14 cellular contexts compared by ENCODE assay signal in genomic region chr3:31250116-31250813, GRCh38.
DNase-seq lines count a peak whose midpoint lies in the region; ATAC-seq, FAIRE-seq and TF ChIP-seq lines count a peak whose summit lies in the region.
"Had no signal": no experiment of that assay in that cellular context is flagged by ENCODE, and none has a peak within 500 bp of the region (broad histone marks: within the 10 kb centered on the region; RNA-seq: fewer than 3 reads in every experiment).

No MANE protein-coding gene starts in this region.

- H3K18ac ChIP-seq in H1 (ENCODE audit: extremely low read depth, low read length): no peak overlapping the region

- H3K27me3 ChIP-seq in H1 (replicated peaks in 1 of 4; ENCODE audit: control insufficient read depth in 3 of 4, extremely low read depth in 1 of 4, insufficient read depth in 3 of 4, low read length in 3 of 4): no peaks in the 10 kb centered on the region
- H3K27me3 ChIP-seq: cardiac muscle cell had no signal

- H2BK120ac ChIP-seq in H1 (replicated peaks; ENCODE audit: low read depth, low read length): no peak overlapping the region

- no peaks in the 10 kb centered on the region for H3K79me1 ChIP-seq in H1 (ENCODE audit: low read depth, low read length)

- CTCF ChIA-PET in RWPE1 (lab: Yijun Ruan, JAX): no interaction called here
- CTCF ChIA-PET in H1 (lab: Charles Lee; ENCODE audit: partially characterized antibody): interaction anchor here (1.0 kb wide), 1 partner anchor 9 kb away, joined by 3 read pairs; no protein-coding TSS in a partner anchor

- H2BK20ac ChIP-seq in H1 (ENCODE audit: low read length): no peak overlapping the region

- POLR2A ChIA-PET in RWPE1 (lab: Yijun Ruan, JAX; ENCODE audit: low non-redundant PET) (no interaction called here), H1 (lab: Charles Lee; ENCODE audit: partially characterized antibody) (no interaction called here)

- H3K23ac ChIP-seq in H1 (ENCODE audit: insufficient read length): no peak overlapping the region

- no peak overlapping the region for H2BK5ac ChIP-seq in H1 (ENCODE audit: low read depth, low read length)

- H2AK5ac ChIP-seq in H1 (ENCODE audit: low read depth, low read length): no peak overlapping the region

- no peak overlapping the region for H4K8ac ChIP-seq in H1 (ENCODE audit: extremely low read depth, insufficient read depth, low read length)

- H2BK12ac ChIP-seq in H1 (ENCODE audit: low read depth, low read length): no peak overlapping the region

- no peaks in the 10 kb centered on the region for H3K79me2 ChIP-seq in H1 (ENCODE audit: control insufficient read depth in 1 of 2, insufficient read depth in 2 of 2, low read length in 2 of 2)

- peak; percentile 44 for DNase-seq in AG10803 (ENCODE audit: low read depth)
- DNase-seq in GM04504 (ENCODE audit: low read depth): peak; percentile 3
- peak; percentile 5 for DNase-seq in RWPE1 (ENCODE audit: low spot score)
- DNase-seq in H1 (ENCODE audit: low read depth in 1 of 2, low spot score in 2 of 2): no peak
- DNase-seq in NOMO-1 (lab: John Stamatoyannopoulos, UW; ENCODE audit: unreplicated experiment in 2 of 2): no peak
- DNase-seq in left lobe of liver (ENCODE audit: low spot score): no peak
- DNase-seq in activated CD4-positive, alpha-beta T cell treated with anti-CD3 and anti-CD28 coated beads, Interleukin-2, amount 50 U/mL, for 4 hours: no peak
- DNase-seq: GF-D8, NCI-H1417 treated with DMSO at 0.1 percent for 48 hours, NCI-H524 treated with DMSO at 0.1 percent for 48 hours had no signal

- no peaks in the 10 kb centered on the region for H3K36me3 ChIP-seq in H1 (ENCODE audit: control insufficient read depth in 2 of 4, insufficient read depth in 4 of 4, low read length in 3 of 4)
- H3K36me3 ChIP-seq: cardiac muscle cell had no signal

- H3K23me2 ChIP-seq in H1 (ENCODE audit: low read depth, low read length): no peaks in the 10 kb centered on the region

- H4K20me1 ChIP-seq in H1 (replicated peaks in 1 of 2; ENCODE audit: control insufficient read depth in 1 of 2, insufficient read depth in 2 of 2, low read length in 2 of 2): no peaks in the 10 kb centered on the region

- H3K56ac ChIP-seq in H1 (replicated peaks; ENCODE audit: insufficient read length, low read depth, low read length): no peak overlapping the region

- H3K4me1 ChIP-seq in H1 (replicated peaks in 1 of 4; ENCODE audit: control insufficient read depth in 3 of 4, insufficient read depth in 4 of 4, low read length in 3 of 4): peaks cover 0 to 5% (median 0%) of the 10 kb centered on the region in 4 experiments; a peak in 1 of 7 replicates

- H3K4me3 ChIP-seq in AG10803 (ENCODE audit: low read length): no peak overlapping the region
- no peak overlapping the region for H3K4me3 ChIP-seq in H1 (ENCODE audit: extremely low read depth in 1 of 4, insufficient read depth in 2 of 4, low read depth in 3 of 4, low read length in 4 of 4)
- H3K4me3 ChIP-seq: cardiac muscle cell had no signal

- no peak overlapping the region for H3K4me2 ChIP-seq in H1 (ENCODE audit: insufficient read depth in 1 of 2, low read depth in 2 of 2, low read length in 2 of 2)

- WGBS in H1 (ENCODE audit: extremely low coverage in 1 of 2, insufficient coverage in 1 of 2, insufficient read length in 1 of 2, insufficient replicate concordance in 2 of 2, low coverage in 1 of 2, low lambda C conversion rate in 2 of 2, missing lambda C conversion rate in 1 of 2), 2 experiments: 88% methylated on average over 1 of the region's 1 CpG; no CpG with 5 or more reads in 1 of the 2 experiments

- no peak overlapping the region for H4K91ac ChIP-seq in H1 (replicated peaks; ENCODE audit: insufficient read length, low read length)

- H3K14ac ChIP-seq in H1 (ENCODE audit: insufficient read length): no peak overlapping the region

- peak overlapping the region; percentile 91 for H2AFZ ChIP-seq in H1 (ENCODE audit: low read length)

- H4K5ac ChIP-seq in H1 (ENCODE audit: insufficient read length, low read depth, low read length): no peak overlapping the region

- ATAC-seq in left lobe of liver (no peak), HG02885 (IDR thresholded peaks at IDR 0.05; ENCODE audit: poor library complexity, unreplicated experiment) (no peak)
- ATAC-seq: Right ventricle myocardium inferior had no signal

- H3K9ac ChIP-seq in H1 (replicated peaks in 1 of 4; ENCODE audit: extremely low read depth in 1 of 4, low read depth in 3 of 4, low read length in 3 of 4): no peak overlapping the region

- TF ChIP-seq RAD21 in H1 (IDR thresholded peaks at IDR 0.05 in 1 of 2, conservative IDR thresholded peaks at IDR 0.05 in 1 of 2; ENCODE audit: low read depth in 2 of 2, low read length in 2 of 2): no peak

- no peak overlapping the region for H3K27ac ChIP-seq in RWPE1
- H3K27ac ChIP-seq in H1 (ENCODE audit: low read depth, low read length): no peak overlapping the region
- H3K27ac ChIP-seq: cardiac muscle cell had no signal

- no peak overlapping the region for H3K4ac ChIP-seq in H1 (replicated peaks; ENCODE audit: insufficient read length, low read depth, low read length)

- no peak for FAIRE-seq in H1 (lab: Jason Lieb, UNC)
- FAIRE-seq: TTC549 had no signal

- TF ChIP-seq POLR2A in H1 (IDR thresholded peaks at IDR 0.05; ENCODE audit: control extremely low read depth in 1 of 2, low read depth in 2 of 2, low read length in 2 of 2): no peak

- no peak for TF ChIP-seq EP300 in H1 (IDR thresholded peaks at IDR 0.05; ENCODE audit: borderline replicate concordance in 1 of 2, low read depth in 2 of 2, low read length in 2 of 2)

- H3K9me3 ChIP-seq in H1 (ENCODE audit: insufficient read depth in 2 of 2, low read depth in 1 of 2, low read length in 1 of 2): no peaks in the 10 kb centered on the region; a peak in 1 of 4 replicates

- no peak for TF ChIP-seq CTCF in AG10803 (conservative IDR thresholded peaks at IDR 0.05; ENCODE audit: low read length)
- TF ChIP-seq CTCF in RWPE1 (conservative IDR thresholded peaks at IDR 0.05; ENCODE audit: low read depth): no peak
- TF ChIP-seq CTCF in H1 (IDR thresholded peaks at IDR 0.05; ENCODE audit: control extremely low read depth in 1 of 3, insufficient read depth in 1 of 3, low read depth in 1 of 3, low read length in 3 of 3): no peak

- H2BK15ac ChIP-seq in H1 (ENCODE audit: low read length): no peak overlapping the region

TF ChIP-seq in H1, 55 proteins besides CTCF, POLR2A, EP300 and RAD21:
- TF ChIP-seq KDM1A (IDR thresholded peaks at IDR 0.05; ENCODE audit: borderline replicate concordance, low read length): no peak
- TF ChIP-seq BACH1 (IDR thresholded peaks at IDR 0.05; ENCODE audit: low read length): no peak
- no peak for TF ChIP-seq SP1 (IDR thresholded peaks at IDR 0.05; ENCODE audit: low read depth, low read length)
- TF ChIP-seq RXRA (IDR thresholded peaks at IDR 0.05; ENCODE audit: insufficient read depth, low read depth, low read length): no peak
- TF ChIP-seq ZNF274 (IDR thresholded peaks at IDR 0.05; ENCODE audit: borderline replicate concordance, extremely low read depth, low read length): no peak
- no peak for TF ChIP-seq SP2 (IDR thresholded peaks at IDR 0.05; ENCODE audit: low read length)
- no peak for TF ChIP-seq ASH2L (IDR thresholded peaks at IDR 0.05; ENCODE audit: low read length)
- no peak for TF ChIP-seq TCF12 (IDR thresholded peaks at IDR 0.05; ENCODE audit: low read depth, low read length)
- TF ChIP-seq NRF1 (IDR thresholded peaks at IDR 0.05; ENCODE audit: low read depth, low read length): no peak
- TF ChIP-seq KDM4A (IDR thresholded peaks at IDR 0.05; ENCODE audit: low read depth, low read length, severe bottlenecking): no peak
- TF ChIP-seq SAP30 (IDR thresholded peaks at IDR 0.05; ENCODE audit: insufficient read depth, insufficient replicate concordance, low read length): no peak
- TF ChIP-seq RFX5 (IDR thresholded peaks at IDR 0.05; ENCODE audit: borderline replicate concordance, low read depth, low read length): no peak
- TF ChIP-seq KDM5A (IDR thresholded peaks at IDR 0.05; ENCODE audit: low read length): no peak
- TF ChIP-seq JUN (IDR thresholded peaks at IDR 0.05; ENCODE audit: low read depth, low read length): no peak
- TF ChIP-seq GTF2F1 (IDR thresholded peaks at IDR 0.05; ENCODE audit: borderline replicate concordance, low read depth, low read length): no peak
- TF ChIP-seq SIRT6 (IDR thresholded peaks at IDR 0.05; ENCODE audit: low read length): no peak
- TF ChIP-seq TBP (IDR thresholded peaks at IDR 0.05; ENCODE audit: low read depth, low read length): no peak
TF ChIP-seq in H1: peak in this region for 0.

Comparison
In these comparisons a context has a peak if more than half of its experiments do, and no peak if none do; other contexts are left out.
1. DNase-seq: peak in AG10803 (single experiment), GM04504 (single experiment) and RWPE1 (single experiment); none in H1 (0 of 2), NOMO-1 (0 of 2), left lobe of liver (single experiment) and activated CD4-positive, alpha-beta T cell treated with anti-CD3 and anti-CD28 coated beads, Interleukin-2, amount 50 U/mL, for 4 hours (0 of 2).